ENCODE assay signal across 13 cellular contexts in genomic region chr7:48085942-48086341, GRCh38. TPM values are rescaled to one million over a fixed set of nuclear protein-coding genes. Genes with fewer than 3 reads are reported as not detected.
DNase-seq lines count a peak whose midpoint lies in the region; ATAC-seq lines count a peak whose summit lies in the region.
"Had no signal": no experiment of that assay in that cellular context is flagged by ENCODE, and none has a peak within 500 bp of the region (broad histone marks: within the 10 kb centered on the region; RNA-seq: fewer than 3 reads in every experiment).

No MANE protein-coding gene starts in this region.

- peaks cover 0 to 11% (median 0%) of the 10 kb centered on the region in 11 experiments; a peak in 3 of 22 replicates for H3K36me3 ChIP-seq in BLaER1 treated with 17β-estradiol and CSF1 and Interleukin-3, amounts not matched to agents 10 nM and 100 nM
- H3K36me3 ChIP-seq in HUES6 (ENCODE audit: control insufficient read depth, insufficient read depth, low read length) (peaks cover 4% of the 10 kb centered on the region; the same call in 1 of the 2 replicates), aorta (ENCODE audit: control insufficient read depth in 1 of 2, insufficient read depth in 2 of 2, low read length in 1 of 2) (no peaks in the 10 kb centered on the region)

- no peak overlapping the region for H3K4me3 ChIP-seq in BLaER1 treated with 17β-estradiol and CSF1 and Interleukin-3, amounts not matched to agents 10 nM and 100 nM
- H3K4me3 ChIP-seq in HUES6 (ENCODE audit: low read depth, low read length) = no peak overlapping the region
- no peak overlapping the region for H3K4me3 ChIP-seq in aorta (ENCODE audit: low read length in 2 of 2)

- peaks cover 43 to 68% (median 64%) of the 10 kb centered on the region in 10 experiments for H3K4me1 ChIP-seq in BLaER1 treated with 17β-estradiol and CSF1 and Interleukin-3, amounts not matched to agents 10 nM and 100 nM
- H3K4me1 ChIP-seq in HUES6 (ENCODE audit: control insufficient read depth, insufficient read depth, low read length) (peaks cover 35% of the 10 kb centered on the region), aorta (ENCODE audit: control insufficient read depth in 1 of 2, insufficient read depth in 2 of 2, low read length in 2 of 2) (peaks cover 0 to 2% of the 10 kb centered on the region in 2 donors)

- H3K27me3 Mint-ChIP-seq in activated naive CD8-positive, alpha-beta T cell = no peaks in the 10 kb centered on the region
- H3K27me3 Mint-ChIP-seq in natural killer cell treated with Interleukin-12 subunit alpha and Interleukin-12 subunit beta and Interleukin-15 and Interleukin-18, amount 100 ng/mL, for 72 hours = no peaks in the 10 kb centered on the region

- peak overlapping the region; percentile 79 to 99 (median 92) for H3K4me2 ChIP-seq in BLaER1 treated with 17β-estradiol and CSF1 and Interleukin-3, amounts not matched to agents 10 nM and 100 nM

- H3K9me3 ChIP-seq in BLaER1 treated with 17β-estradiol and CSF1 and Interleukin-3, amounts not matched to agents 10 nM and 100 nM (replicated peaks in 1 of 11) = no peaks in the 10 kb centered on the region; a peak in 1 of 22 replicates
- H3K9me3 ChIP-seq in HUES6 (ENCODE audit: control insufficient read depth, insufficient read depth, low read depth, low read length) = no peaks in the 10 kb centered on the region
- no peaks in the 10 kb centered on the region for H3K9me3 ChIP-seq in aorta (ENCODE audit: control insufficient read depth, low read length)

- H3K4me1 Mint-ChIP-seq in activated naive CD8-positive, alpha-beta T cell (ENCODE audit: low read depth) = peaks cover 70% of the 10 kb centered on the region
- H3K4me1 Mint-ChIP-seq in natural killer cell treated with Interleukin-12 subunit alpha and Interleukin-12 subunit beta and Interleukin-15 and Interleukin-18, amount 100 ng/mL, for 72 hours (ENCODE audit: low read depth in 2 of 2) = peaks cover 59% of the 10 kb centered on the region in 2 donors

- H3K27me3 ChIP-seq in BLaER1 treated with 17β-estradiol and CSF1 and Interleukin-3, amounts not matched to agents 10 nM and 100 nM = peaks cover 0 to 49% (median 31%) of the 10 kb centered on the region in 11 experiments; a peak in 18 of 22 replicates
- no peaks in the 10 kb centered on the region; the same call in 1 of the 2 replicates for H3K27me3 ChIP-seq in HUES6 (ENCODE audit: control insufficient read depth, insufficient read depth, low read length)
- no peaks in the 10 kb centered on the region for H3K27me3 ChIP-seq in aorta (ENCODE audit: control insufficient read depth in 1 of 2, insufficient read depth in 2 of 2, low read length in 1 of 2)

- no peak for DNase-seq in natural killer cell treated with Interleukin-12 subunit alpha and Interleukin-12 subunit beta and Interleukin-15 and Interleukin-18, amount 100 ng/mL, for 72 hours (ENCODE audit: low spot score)
- DNase-seq in KG1 (lab: John Stamatoyannopoulos, UW) (no peak), aorta (no peak), posterior vena cava (ENCODE audit: low spot score) (no peak)
- DNase-seq: activated CD4-positive, CD25-positive, alpha-beta regulatory T cell treated with anti-CD3 and anti-CD28 coated beads, Interleukin-2, amount 50 U/mL, for 72 hours; C1 segment of cervical spinal cord; NCI-H2107; occipital lobe; stimulated activated CD4-positive, alpha-beta T cell treated with anti-CD3 and anti-CD28 coated beads, Interleukin-4, amount 100 ng/mL, for 24 hours had no signal

- H4K20me1 ChIP-seq in BLaER1 treated with 17β-estradiol and CSF1 and Interleukin-3, amounts not matched to agents 10 nM and 100 nM = peaks cover 0 to 16% (median 0%) of the 10 kb centered on the region in 11 experiments; a peak in 7 of 22 replicates

- H3K9ac ChIP-seq in BLaER1 treated with 17β-estradiol and CSF1 and Interleukin-3, amounts not matched to agents 10 nM and 100 nM = peak overlapping the region in 6 of 11 experiments; percentile 61 to 75 (median 64); a peak in 9 of 22 replicates
- H3K9ac ChIP-seq in HUES6 (ENCODE audit: low read length) = peak overlapping the region; percentile 34

- peak overlapping the region; percentile 73 for H3K4me3 Mint-ChIP-seq in activated naive CD8-positive, alpha-beta T cell
- H3K4me3 Mint-ChIP-seq in natural killer cell treated with Interleukin-12 subunit alpha and Interleukin-12 subunit beta and Interleukin-15 and Interleukin-18, amount 100 ng/mL, for 72 hours = peak overlapping the region; percentile 91

- WGBS in aorta, 2 donors = 79 to 85% methylated on average over 1 of the region's 1 CpG

- intact Hi-C loops in aorta (cut with DNase I) = loop anchor here in 1 of 2 donors (5.0 kb wide), 1 partner anchor 49 kb away; the partner anchor contains the start of gene C7orf57
- intact Hi-C loops in posterior vena cava (cut with DNase I) = no loop called here

- no peak for ATAC-seq in natural killer cell treated with Interleukin-12 subunit alpha and Interleukin-12 subunit beta and Interleukin-15 and Interleukin-18, amount 100 ng/mL, for 72 hours
- ATAC-seq in HG03342 (IDR thresholded peaks at IDR 0.05; ENCODE audit: unreplicated experiment) (no peak), aorta (ENCODE audit: low FRiP score) (no peak)

- peak overlapping the region in 10 of 11 experiments; percentile 8 to 97 (median 76); a peak in 19 of 22 replicates for H3K27ac ChIP-seq in BLaER1 treated with 17β-estradiol and CSF1 and Interleukin-3, amounts not matched to agents 10 nM and 100 nM
- peak overlapping the region; percentile 76; the same call in 1 of the 2 replicates for H3K27ac ChIP-seq in HUES6 (ENCODE audit: low read depth, low read length)
- no peak overlapping the region for H3K27ac ChIP-seq in aorta (ENCODE audit: low read depth in 1 of 2, low read length in 2 of 2)

- H3K9me3 Mint-ChIP-seq in activated naive CD8-positive, alpha-beta T cell (ENCODE audit: low read depth) = no peaks in the 10 kb centered on the region
- H3K9me3 Mint-ChIP-seq in natural killer cell treated with Interleukin-12 subunit alpha and Interleukin-12 subunit beta and Interleukin-15 and Interleukin-18, amount 100 ng/mL, for 72 hours = no peaks in the 10 kb centered on the region

- peak overlapping the region; percentile 47 for H3K27ac Mint-ChIP-seq in activated naive CD8-positive, alpha-beta T cell
- H3K27ac Mint-ChIP-seq in natural killer cell treated with Interleukin-12 subunit alpha and Interleukin-12 subunit beta and Interleukin-15 and Interleukin-18, amount 100 ng/mL, for 72 hours = peak overlapping the region; percentile 97 to 99

- H3K36me3 Mint-ChIP-seq in activated naive CD8-positive, alpha-beta T cell = no peaks in the 10 kb centered on the region
- peaks cover 7% of the 10 kb centered on the region for H3K36me3 Mint-ChIP-seq in natural killer cell treated with Interleukin-12 subunit alpha and Interleukin-12 subunit beta and Interleukin-15 and Interleukin-18, amount 100 ng/mL, for 72 hours

RNA-seq across cellular contexts. Expression of gene UPP1, which starts 3.1 kb away (rescaled TPM):
- 100 to 1,000 TPM in 1 of 2 donors, 10 to 100 TPM in 1; 93.2 to 145 TPM for total RNA-seq in natural killer cell treated with Interleukin-12 subunit alpha and Interleukin-12 subunit beta and Interleukin-15 and Interleukin-18, amount 100 ng/mL, for 72 hours
- total RNA-seq in aorta = 10 to 100 TPM; 30.4 to 34.9 TPM
- 10 to 100 TPM; 34.1 to 63.0 TPM for polyA plus RNA-seq in aorta
- 10 to 100 TPM; 25.5 to 25.9 TPM for total RNA-seq in posterior vena cava

RNA-seq across cellular contexts. Expression of gene C7orf57, which starts 50.6 kb away (rescaled TPM):
- total RNA-seq in natural killer cell treated with Interleukin-12 subunit alpha and Interleukin-12 subunit beta and Interleukin-15 and Interleukin-18, amount 100 ng/mL, for 72 hours = under 1 TPM; 0.56 to 0.57 TPM
- total RNA-seq in aorta (not detected), posterior vena cava (not detected)
- polyA plus RNA-seq in aorta = not detected

RNA-seq across cellular contexts. Expression of gene SUN3, which starts 57.0 kb away (rescaled TPM):
- under 1 TPM in 1 of 2 donors, not detected in 1; 0.71 TPM for total RNA-seq in natural killer cell treated with Interleukin-12 subunit alpha and Interleukin-12 subunit beta and Interleukin-15 and Interleukin-18, amount 100 ng/mL, for 72 hours
- not detected for total RNA-seq in aorta
- polyA plus RNA-seq in aorta = not detected
- total RNA-seq in posterior vena cava = not detected
- total RNA-seq: occipital lobe had no signal

Comparison
In these comparisons a context has a peak if more than half of its experiments do, and no peak if none do; other contexts are left out.
1. H3K27ac ChIP-seq: peak in BLaER1 treated with 17β-estradiol and CSF1 and Interleukin-3, amounts not matched to agents 10 nM and 100 nM (10 of 11) and HUES6 (single experiment); none in aorta (0 of 2).